21 cellular contexts compared by ENCODE assay signal in genomic region chr1:19687414-19687813, GRCh38. TPM values are rescaled to one million over a fixed set of nuclear protein-coding genes. Genes with fewer than 3 reads are reported as not detected.
DNase-seq lines count a peak whose midpoint lies in the region; ATAC-seq and TF ChIP-seq lines count a peak whose summit lies in the region.
"Had no signal": no experiment of that assay in that cellular context is flagged by ENCODE, and none has a peak within 500 bp of the region (broad histone marks: within the 10 kb centered on the region; RNA-seq: fewer than 3 reads in every experiment).

No MANE protein-coding gene starts in this region.

- H3K4me1 Mint-ChIP-seq in activated CD4-positive, alpha-beta T cell treated with anti-CD3 and anti-CD28 coated beads, Interleukin-2, amount 10 ng/mL, durations not matched to agents 7 days and 5 days, result peaks cover 24% of the 10 kb centered on the region
- H3K4me1 Mint-ChIP-seq in CD4-positive, alpha-beta T cell (ENCODE audit: low read depth), result peaks cover 56% of the 10 kb centered on the region
- H3K4me1 Mint-ChIP-seq in activated T-helper 17 cell treated with anti-CD3 and anti-CD28 coated beads, Interleukin-2, amount 50 U/mL, for 72 hours, result peaks cover 4% of the 10 kb centered on the region
- H3K4me1 Mint-ChIP-seq in naive thymus-derived CD4-positive, alpha-beta T cell, result peaks cover 4 to 53% (median 44%) of the 10 kb centered on the region in 7 donors
- no peaks in the 10 kb centered on the region for H3K4me1 Mint-ChIP-seq in nephron progenitor cell

- no peak overlapping the region for H3K4me2 ChIP-seq in smooth muscle cell

- H3K36me3 Mint-ChIP-seq in activated CD4-positive, alpha-beta T cell treated with anti-CD3 and anti-CD28 coated beads, Interleukin-2, amount 10 ng/mL, durations not matched to agents 7 days and 5 days (ENCODE audit: low read depth), result peaks cover 41% of the 10 kb centered on the region
- peaks cover 52% of the 10 kb centered on the region for H3K36me3 Mint-ChIP-seq in CD4-positive, alpha-beta T cell (ENCODE audit: low read depth)
- H3K36me3 Mint-ChIP-seq in activated T-helper 17 cell treated with anti-CD3 and anti-CD28 coated beads, Interleukin-2, amount 50 U/mL, for 72 hours (ENCODE audit: low read depth), result peaks cover 11% of the 10 kb centered on the region
- peaks cover 0 to 47% (median 29%) of the 10 kb centered on the region in 5 donors for H3K36me3 Mint-ChIP-seq in naive thymus-derived CD4-positive, alpha-beta T cell
- H3K36me3 Mint-ChIP-seq in nephron progenitor cell (ENCODE audit: low read depth), result no peaks in the 10 kb centered on the region

- 88% methylated on average over 1 of the region's 1 CpG for WGBS in smooth muscle cell (ENCODE audit: low lambda C conversion rate)

- TF ChIP-seq CTCF in CD4-positive, alpha-beta T cell (IDR thresholded peaks at IDR 0.05), result no peak
- TF ChIP-seq CTCF in smooth muscle cell (IDR thresholded peaks at IDR 0.05; ENCODE audit: borderline replicate concordance, insufficient read depth, poor library complexity, severe bottlenecking) (no peak), nephron progenitor cell (IDR thresholded peaks at IDR 0.05) (no peak)

- no peaks in the 10 kb centered on the region for H3F3A ChIP-seq in smooth muscle cell (ENCODE audit: low read depth)

- H3K27ac Mint-ChIP-seq in activated CD4-positive, alpha-beta T cell treated with anti-CD3 and anti-CD28 coated beads, Interleukin-2, amount 10 ng/mL, durations not matched to agents 7 days and 5 days, result peak overlapping the region; percentile 82
- peak overlapping the region; percentile 84 for H3K27ac Mint-ChIP-seq in CD4-positive, alpha-beta T cell
- peak overlapping the region; percentile 46 for H3K27ac Mint-ChIP-seq in activated T-helper 17 cell treated with anti-CD3 and anti-CD28 coated beads, Interleukin-2, amount 50 U/mL, for 72 hours
- peak overlapping the region in 8 of 9 donors; percentile 88 to 96 (median 93) for H3K27ac Mint-ChIP-seq in naive thymus-derived CD4-positive, alpha-beta T cell
- no peak overlapping the region for H3K27ac Mint-ChIP-seq in nephron progenitor cell

- peak overlapping the region; percentile 67 for H3K27ac ChIP-seq in CD4-positive, alpha-beta T cell (ENCODE audit: low read depth, low read length)
- peak overlapping the region; percentile 70 for H3K27ac ChIP-seq in naive thymus-derived CD4-positive, alpha-beta T cell (ENCODE audit: low read depth, low read length)
- no peak overlapping the region for H3K27ac ChIP-seq in smooth muscle cell (ENCODE audit: low read depth)
- H3K27ac ChIP-seq: HL-60 had no signal

- peak overlapping the region; percentile 6 for H3K4me3 ChIP-seq in naive thymus-derived CD4-positive, alpha-beta T cell (ENCODE audit: low read length)
- H3K4me3 ChIP-seq in smooth muscle cell, result no peak overlapping the region

- no peak for ATAC-seq in CD4-positive, alpha-beta T cell (ENCODE audit: poor library complexity)
- ATAC-seq in activated T-helper 17 cell treated with anti-CD3 and anti-CD28 coated beads, Interleukin-2, amount 50 U/mL, for 72 hours (replicated peaks), result no peak
- ATAC-seq in naive thymus-derived CD4-positive, alpha-beta T cell, result no peak

- H3K79me2 ChIP-seq in smooth muscle cell (ENCODE audit: low read depth), result no peaks in the 10 kb centered on the region

- H4K20me1 ChIP-seq in smooth muscle cell (ENCODE audit: low read depth), result no peaks in the 10 kb centered on the region

- peaks cover 16% of the 10 kb centered on the region for H3K9me3 Mint-ChIP-seq in activated CD4-positive, alpha-beta T cell treated with anti-CD3 and anti-CD28 coated beads, Interleukin-2, amount 10 ng/mL, durations not matched to agents 7 days and 5 days
- no peaks in the 10 kb centered on the region for H3K9me3 Mint-ChIP-seq in CD4-positive, alpha-beta T cell
- no peaks in the 10 kb centered on the region for H3K9me3 Mint-ChIP-seq in activated T-helper 17 cell treated with anti-CD3 and anti-CD28 coated beads, Interleukin-2, amount 50 U/mL, for 72 hours
- peaks cover 0 to 25% (median 10%) of the 10 kb centered on the region in 11 donors for H3K9me3 Mint-ChIP-seq in naive thymus-derived CD4-positive, alpha-beta T cell
- H3K9me3 Mint-ChIP-seq in nephron progenitor cell, result no peaks in the 10 kb centered on the region

- peaks cover 38 to 43% of the 10 kb centered on the region in 2 donors for H3K4me1 ChIP-seq in naive thymus-derived CD4-positive, alpha-beta T cell (ENCODE audit: control insufficient read depth in 2 of 2, insufficient read depth in 2 of 2, low read length in 2 of 2)
- H3K4me1 ChIP-seq in smooth muscle cell (ENCODE audit: low read depth), result no peaks in the 10 kb centered on the region
- H3K4me1 ChIP-seq: BE2C had no signal

- intact Hi-C loops in CD4-positive, alpha-beta T cell (cut with DNase I, micrococcal nuclease), result no loop called here
- intact Hi-C loops in naive thymus-derived CD4-positive, alpha-beta T cell (cut with micrococcal nuclease), result no loop called here

- no peak overlapping the region for H2AFZ ChIP-seq in smooth muscle cell (ENCODE audit: low read depth)

- H3K4me3 Mint-ChIP-seq in activated CD4-positive, alpha-beta T cell treated with anti-CD3 and anti-CD28 coated beads, Interleukin-2, amount 10 ng/mL, durations not matched to agents 7 days and 5 days, result no peak overlapping the region
- no peak overlapping the region for H3K4me3 Mint-ChIP-seq in CD4-positive, alpha-beta T cell
- no peak overlapping the region for H3K4me3 Mint-ChIP-seq in activated T-helper 17 cell treated with anti-CD3 and anti-CD28 coated beads, Interleukin-2, amount 50 U/mL, for 72 hours
- H3K4me3 Mint-ChIP-seq in naive thymus-derived CD4-positive, alpha-beta T cell, result peak overlapping the region in 9 of 10 donors; percentile 25 to 83 (median 64)
- H3K4me3 Mint-ChIP-seq in nephron progenitor cell, result no peak overlapping the region

- no peaks in the 10 kb centered on the region for H3K27me3 ChIP-seq in CD4-positive, alpha-beta T cell (ENCODE audit: control insufficient read depth, insufficient read depth, low read length)
- no peaks in the 10 kb centered on the region for H3K27me3 ChIP-seq in naive thymus-derived CD4-positive, alpha-beta T cell (ENCODE audit: control insufficient read depth in 2 of 2, insufficient read depth in 2 of 2, low read length in 2 of 2)
- no peaks in the 10 kb centered on the region for H3K27me3 ChIP-seq in smooth muscle cell (ENCODE audit: low read depth)
- H3K27me3 ChIP-seq: BE2C had no signal

- CTCF ChIA-PET in activated CD4-positive, alpha-beta T cell treated with anti-CD3 and anti-CD28 coated beads, Interleukin-2, amount 10 ng/mL, durations not matched to agents 7 days and 5 days (lab: Charles Lee), result interaction anchor here (0.5 to 1.8 kb wide), 3 partner anchors 10 to 104 kb away, joined by 3 to 7 read pairs (median 4); no protein-coding TSS in a partner anchor
- CTCF ChIA-PET in CD4-positive, alpha-beta T cell (lab: Charles Lee), result interaction anchor here (1.0 to 2.0 kb wide), 3 partner anchors 17 to 28 kb away, joined by 4 to 9 read pairs (median 5); no protein-coding TSS in a partner anchor
- CTCF ChIA-PET in naive thymus-derived CD4-positive, alpha-beta T cell (lab: Charles Lee), result interaction anchor here (0.9 to 1.2 kb wide), 3 partner anchors 10 to 24 kb away, joined by 3 read pairs; no protein-coding TSS in a partner anchor

- no peak for DNase-seq in activated CD4-positive, alpha-beta T cell treated with anti-CD3 and anti-CD28 coated beads, Interleukin-2, amount 10 ng/mL, durations not matched to agents 7 days and 5 days
- no peak for DNase-seq in activated CD4-positive, alpha-beta T cell treated with anti-CD3 and anti-CD28 coated beads for 48 hours
- DNase-seq in CD4-positive, alpha-beta T cell, result no peak
- DNase-seq in naive thymus-derived CD4-positive, alpha-beta T cell, result no peak
- no peak for DNase-seq in smooth muscle cell (lab: John Stamatoyannopoulos, UW; ENCODE audit: unreplicated experiment)
- no peak for DNase-seq in 8988T
- DNase-seq in nephron progenitor cell, result no peak
- DNase-seq: BE2C, DMS79, Karpas-422, NCI-H1092, NCI-H1436 treated with DMSO at 0.1 percent for 48 hours, NCI-H2029 treated with DMSO at 0.1 percent for 48 hours, NCI-H2171, NCI-H526 had no signal

- peaks cover 13% of the 10 kb centered on the region for H3K9me3 ChIP-seq in CD4-positive, alpha-beta T cell (ENCODE audit: control insufficient read depth, low read length)
- H3K9me3 ChIP-seq in naive thymus-derived CD4-positive, alpha-beta T cell (ENCODE audit: control insufficient read depth in 2 of 3, low read length in 3 of 3), result peaks cover 0 to 21% (median 0%) of the 10 kb centered on the region in 3 experiments
- no peaks in the 10 kb centered on the region for H3K9me3 ChIP-seq in smooth muscle cell (replicated peaks; ENCODE audit: low read depth)
- H3K9me3 ChIP-seq: BE2C had no signal

- H3K36me3 ChIP-seq in naive thymus-derived CD4-positive, alpha-beta T cell (ENCODE audit: control insufficient read depth in 2 of 3, insufficient read depth in 3 of 3, low read length in 3 of 3), result peaks cover 0 to 24% (median 0%) of the 10 kb centered on the region in 3 experiments
- no peaks in the 10 kb centered on the region for H3K36me3 ChIP-seq in smooth muscle cell (ENCODE audit: low read depth)
- H3K36me3 ChIP-seq: BE2C had no signal

- no peak overlapping the region for H3K9ac ChIP-seq in smooth muscle cell (ENCODE audit: low read depth)

- no peaks in the 10 kb centered on the region for H3K27me3 Mint-ChIP-seq in activated CD4-positive, alpha-beta T cell treated with anti-CD3 and anti-CD28 coated beads, Interleukin-2, amount 10 ng/mL, durations not matched to agents 7 days and 5 days
- no peaks in the 10 kb centered on the region for H3K27me3 Mint-ChIP-seq in CD4-positive, alpha-beta T cell
- no peaks in the 10 kb centered on the region for H3K27me3 Mint-ChIP-seq in activated T-helper 17 cell treated with anti-CD3 and anti-CD28 coated beads, Interleukin-2, amount 50 U/mL, for 72 hours
- no peaks in the 10 kb centered on the region for H3K27me3 Mint-ChIP-seq in naive thymus-derived CD4-positive, alpha-beta T cell
- H3K27me3 Mint-ChIP-seq in nephron progenitor cell (ENCODE audit: low read depth, poor library complexity), result peaks cover 21% of the 10 kb centered on the region

- POLR2A ChIA-PET in activated CD4-positive, alpha-beta T cell treated with anti-CD3 and anti-CD28 coated beads, Interleukin-2, amount 10 ng/mL, durations not matched to agents 7 days and 5 days (lab: Charles Lee), result no interaction called here
- POLR2A ChIA-PET in CD4-positive, alpha-beta T cell (lab: Charles Lee), result interaction anchor here (1.1 kb wide), 1 partner anchor 25 kb away, joined by 4 read pairs; no protein-coding TSS in a partner anchor
- POLR2A ChIA-PET in naive thymus-derived CD4-positive, alpha-beta T cell (lab: Charles Lee), result interaction anchor here (0.8 to 1.6 kb wide), 3 partner anchors 18 to 25 kb away, joined by 3 to 4 read pairs (median 3); no protein-coding TSS in a partner anchor

RNA-seq across cellular contexts. Expression of gene HTR6, which starts 22.7 kb away (rescaled TPM):
- under 1 TPM in 1 of 2 experiments, not detected in 1; 0.10 TPM for total RNA-seq in activated CD4-positive, alpha-beta T cell treated with anti-CD3 and anti-CD28 coated beads, Interleukin-2, amount 10 ng/mL, durations not matched to agents 7 days and 5 days
- total RNA-seq in CD4-positive, alpha-beta T cell, result 1 to 10 TPM; 2.1 to 2.2 TPM
- total RNA-seq in activated T-helper 17 cell treated with anti-CD3 and anti-CD28 coated beads, Interleukin-2, amount 50 U/mL, for 72 hours, result under 1 TPM in 1 of 2 donors, not detected in 1; 0.13 TPM
- under 1 TPM in 2 of 5 experiments, not detected in 3; 0.40 to 0.54 TPM for total RNA-seq in naive thymus-derived CD4-positive, alpha-beta T cell
- under 1 TPM; 0.13 to 0.92 TPM for polyA plus RNA-seq in naive thymus-derived CD4-positive, alpha-beta T cell
- not detected in 2 replicates for total RNA-seq in smooth muscle cell
- polyA plus RNA-seq in smooth muscle cell, result not detected in 2 replicates
- total RNA-seq: A172, H4, HT1080, MCF 10A had no signal

RNA-seq across cellular contexts. Expression of gene NBL1, which starts 43.3 kb away (rescaled TPM):
- 10 to 100 TPM; 17.5 to 22.0 TPM for total RNA-seq in activated CD4-positive, alpha-beta T cell treated with anti-CD3 and anti-CD28 coated beads, Interleukin-2, amount 10 ng/mL, durations not matched to agents 7 days and 5 days
- total RNA-seq in CD4-positive, alpha-beta T cell, result 10 to 100 TPM; 26.4 to 29.7 TPM
- 10 to 100 TPM; 15.0 to 16.0 TPM for total RNA-seq in activated T-helper 17 cell treated with anti-CD3 and anti-CD28 coated beads, Interleukin-2, amount 50 U/mL, for 72 hours
- total RNA-seq in naive thymus-derived CD4-positive, alpha-beta T cell, result 10 to 100 TPM; 20.7 to 36.1 (median 22.8) TPM
- polyA plus RNA-seq in naive thymus-derived CD4-positive, alpha-beta T cell, result 1 to 10 TPM; 2.5 to 4.0 TPM
- 9.4 and 12.3 TPM in 2 replicates for total RNA-seq in smooth muscle cell
- 35.9 and 46.9 TPM in 2 replicates for polyA plus RNA-seq in smooth muscle cell

Comparison
In these comparisons a context has a peak if more than half of its experiments do, and no peak if none do; other contexts are left out.
1. H3K4me3 Mint-ChIP-seq: peak in naive thymus-derived CD4-positive, alpha-beta T cell (9 of 10); none in activated CD4-positive, alpha-beta T cell treated with anti-CD3 and anti-CD28 coated beads, Interleukin-2, amount 10 ng/mL, durations not matched to agents 7 days and 5 days (single experiment), CD4-positive, alpha-beta T cell (single experiment), activated T-helper 17 cell treated with anti-CD3 and anti-CD28 coated beads, Interleukin-2, amount 50 U/mL, for 72 hours (single experiment) and nephron progenitor cell (single experiment).